ENCODE assay signal across 8 cellular contexts in the genomic region with DNA sequence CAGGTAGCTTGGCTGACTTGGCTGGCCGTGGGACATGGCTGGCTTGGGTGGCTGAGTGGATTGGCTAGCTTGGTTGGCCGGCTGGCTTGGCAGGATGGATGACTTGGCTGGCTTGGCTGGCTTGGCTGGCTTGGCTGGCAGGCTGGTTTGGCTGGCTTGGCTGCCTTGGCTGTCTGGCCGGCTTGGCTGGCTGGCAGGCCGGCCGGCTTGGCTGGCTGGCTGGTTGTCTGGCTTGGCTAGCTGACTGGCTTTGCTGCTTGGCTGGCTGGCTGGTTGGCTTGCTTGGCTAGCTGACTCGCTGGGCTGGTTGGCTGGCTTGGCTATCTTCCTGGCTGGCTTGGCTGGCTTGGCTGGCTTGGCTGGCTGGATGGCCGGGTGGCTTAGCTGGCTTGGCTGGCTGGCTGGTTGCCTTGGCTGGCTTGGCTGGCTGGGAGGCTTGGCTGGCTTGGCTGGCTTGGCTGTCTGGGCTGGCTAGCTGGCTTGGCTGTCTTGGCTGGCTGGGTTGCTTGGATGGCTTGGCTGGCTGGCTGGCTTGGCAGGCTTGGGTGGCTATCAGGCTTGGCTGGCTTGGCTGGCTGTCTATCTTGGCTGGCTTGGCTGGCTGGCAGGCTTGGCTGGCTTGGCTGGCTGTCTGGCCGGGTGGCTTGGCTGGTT.
DNase-seq lines count a peak whose midpoint lies in the region; ATAC-seq and TF ChIP-seq lines count a peak whose summit lies in the region.

No MANE protein-coding gene starts in this region.

- H3K27ac ChIP-seq in vagina, result no peak overlapping the region

- no peaks in the 10 kb centered on the region for H3K9me3 ChIP-seq in vagina

- intact Hi-C loops in vagina (cut with DNase I), result no loop called here

- no peak overlapping the region for H3K27ac Mint-ChIP-seq in central memory CD8-positive, alpha-beta T cell (ENCODE audit: low read depth)

- no peak for TF ChIP-seq POLR2A in vagina (IDR thresholded peaks at IDR 0.05)

- no peak overlapping the region for H3K4me3 Mint-ChIP-seq in central memory CD8-positive, alpha-beta T cell

- H3K9me3 Mint-ChIP-seq in central memory CD8-positive, alpha-beta T cell, result no peaks in the 10 kb centered on the region

- no peaks in the 10 kb centered on the region for H3K27me3 Mint-ChIP-seq in central memory CD8-positive, alpha-beta T cell

- TF ChIP-seq CTCF in vagina (IDR thresholded peaks at IDR 0.05), result no peak

- no peaks in the 10 kb centered on the region for H3K36me3 ChIP-seq in vagina

- no peaks in the 10 kb centered on the region for H3K4me1 ChIP-seq in vagina

- no peak for ATAC-seq in central memory CD8-positive, alpha-beta T cell (replicated peaks; ENCODE audit: extremely low read depth, poor library complexity, severe bottlenecking)

- H3K4me1 Mint-ChIP-seq in central memory CD8-positive, alpha-beta T cell, result no peaks in the 10 kb centered on the region

- H3K36me3 Mint-ChIP-seq in central memory CD8-positive, alpha-beta T cell (ENCODE audit: insufficient read depth), result peaks cover 2% of the 10 kb centered on the region

- no peaks in the 10 kb centered on the region for H3K27me3 ChIP-seq in vagina

- no peak overlapping the region for H3K4me3 ChIP-seq in vagina

- DNase-seq in activated CD4-positive, CD25-positive, alpha-beta regulatory T cell treated with anti-CD3 and anti-CD28 coated beads, Interleukin-2, amount 50 U/mL, for 16 hours (ENCODE audit: low read depth, low spot score), result peak; percentile 2
- DNase-seq in activated CD4-positive, CD25-positive, alpha-beta regulatory T cell treated with anti-CD3 and anti-CD28 coated beads, Interleukin-2, amount 50 U/mL, for 72 hours, result no peak
- DNase-seq in central memory CD8-positive, alpha-beta T cell (ENCODE audit: low spot score in 2 of 2), result peak; percentile 14 to 17
- DNase-seq in mucosa of gallbladder (ENCODE audit: low spot score) (peak; percentile 23), vagina (ENCODE audit: extremely low spot score in 2 of 2) (peak; percentile 90 to 97), NCI-H146 treated with DMSO at 0.1 percent for 48 hours (lab: John Stamatoyannopoulos, UW; ENCODE audit: unreplicated experiment) (no peak), NCI-H1105 (lab: John Stamatoyannopoulos, UW) (no peak), NCI-H524 treated with DMSO at 0.1 percent for 48 hours (lab: John Stamatoyannopoulos, UW) (no peak)

Comparison
In these comparisons a context has a peak if more than half of its experiments do, and no peak if none do; other contexts are left out.
1. DNase-seq: peak in activated CD4-positive, CD25-positive, alpha-beta regulatory T cell treated with anti-CD3 and anti-CD28 coated beads, Interleukin-2, amount 50 U/mL, for 16 hours (single experiment), central memory CD8-positive, alpha-beta T cell (2 of 2), mucosa of gallbladder (single experiment) and vagina (2 of 2); none in activated CD4-positive, CD25-positive, alpha-beta regulatory T cell treated with anti-CD3 and anti-CD28 coated beads, Interleukin-2, amount 50 U/mL, for 72 hours (single experiment), NCI-H146 treated with DMSO at 0.1 percent for 48 hours (single experiment), NCI-H1105 (single experiment) and NCI-H524 treated with DMSO at 0.1 percent for 48 hours (single experiment).